1 cellular context compared by ENCODE assay signal in the genomic region with DNA sequence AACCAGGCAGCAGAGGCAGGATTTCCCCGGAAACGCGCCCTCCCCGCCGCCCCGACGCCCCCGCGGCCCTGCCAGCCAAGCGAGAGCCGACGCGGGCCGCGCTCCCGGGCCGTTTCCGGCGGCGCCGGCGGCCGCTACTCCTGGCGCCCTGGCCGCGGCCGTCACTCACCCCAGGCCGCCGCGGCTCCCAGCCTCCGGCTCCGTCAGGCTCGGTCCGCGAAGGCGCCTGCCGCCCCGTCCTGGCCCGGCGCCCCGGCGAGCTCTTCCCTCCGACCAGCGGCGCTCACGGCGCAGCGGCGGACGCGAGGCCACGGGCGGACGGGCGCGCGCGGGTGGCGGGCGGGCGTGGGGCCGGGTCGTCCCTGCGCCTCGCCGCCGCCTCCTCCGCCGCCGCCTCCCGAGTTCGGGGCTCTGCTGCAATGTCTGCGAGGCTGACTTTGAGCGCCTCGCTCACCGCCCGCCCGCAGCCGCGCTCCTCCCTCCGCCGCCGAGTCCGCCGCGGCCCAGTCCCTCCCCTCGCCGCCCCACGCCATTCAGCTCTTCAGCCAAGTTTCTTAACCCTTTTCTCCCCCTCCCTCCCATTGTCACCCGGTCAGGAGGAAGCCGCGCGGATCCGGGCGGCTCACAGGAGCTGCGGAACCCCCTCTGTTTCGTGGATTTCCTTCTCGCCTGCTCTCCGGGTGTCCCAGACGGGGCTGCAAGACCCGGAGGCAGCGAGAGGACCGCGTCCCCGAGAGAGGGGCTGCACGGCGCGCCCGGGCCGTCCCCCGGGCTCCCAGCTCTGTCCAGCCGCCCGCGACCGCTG.
TF ChIP-seq lines count a peak whose summit lies in the region.

A gene with protein sequence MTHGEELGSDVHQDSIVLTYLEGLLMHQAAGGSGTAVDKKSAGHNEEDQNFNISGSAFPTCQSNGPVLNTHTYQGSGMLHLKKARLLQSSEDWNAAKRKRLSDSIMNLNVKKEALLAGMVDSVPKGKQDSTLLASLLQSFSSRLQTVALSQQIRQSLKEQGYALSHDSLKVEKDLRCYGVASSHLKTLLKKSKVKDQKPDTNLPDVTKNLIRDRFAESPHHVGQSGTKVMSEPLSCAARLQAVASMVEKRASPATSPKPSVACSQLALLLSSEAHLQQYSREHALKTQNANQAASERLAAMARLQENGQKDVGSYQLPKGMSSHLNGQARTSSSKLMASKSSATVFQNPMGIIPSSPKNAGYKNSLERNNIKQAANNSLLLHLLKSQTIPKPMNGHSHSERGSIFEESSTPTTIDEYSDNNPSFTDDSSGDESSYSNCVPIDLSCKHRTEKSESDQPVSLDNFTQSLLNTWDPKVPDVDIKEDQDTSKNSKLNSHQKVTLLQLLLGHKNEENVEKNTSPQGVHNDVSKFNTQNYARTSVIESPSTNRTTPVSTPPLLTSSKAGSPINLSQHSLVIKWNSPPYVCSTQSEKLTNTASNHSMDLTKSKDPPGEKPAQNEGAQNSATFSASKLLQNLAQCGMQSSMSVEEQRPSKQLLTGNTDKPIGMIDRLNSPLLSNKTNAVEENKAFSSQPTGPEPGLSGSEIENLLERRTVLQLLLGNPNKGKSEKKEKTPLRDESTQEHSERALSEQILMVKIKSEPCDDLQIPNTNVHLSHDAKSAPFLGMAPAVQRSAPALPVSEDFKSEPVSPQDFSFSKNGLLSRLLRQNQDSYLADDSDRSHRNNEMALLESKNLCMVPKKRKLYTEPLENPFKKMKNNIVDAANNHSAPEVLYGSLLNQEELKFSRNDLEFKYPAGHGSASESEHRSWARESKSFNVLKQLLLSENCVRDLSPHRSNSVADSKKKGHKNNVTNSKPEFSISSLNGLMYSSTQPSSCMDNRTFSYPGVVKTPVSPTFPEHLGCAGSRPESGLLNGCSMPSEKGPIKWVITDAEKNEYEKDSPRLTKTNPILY (N-terminal part only) (minus strand): TSS at position 425 of the 805 bp plus-strand sequence. CDS start 96,808 bp downstream, outside the sequence.

TF ChIP-seq in HepG2, 621 proteins besides CTCF, POLR2A, EP300 and RAD21 (continued from another document and continues in another):
- TF ChIP-seq HOXA7 (CRISPR knock-in tag; IDR thresholded peaks at IDR 0.05), result no peak
- 0 out of 2 replicates have a peak, but pooled peaks have one; percentile 19 for TF ChIP-seq TARDBP (CRISPR knock-in tag; IDR thresholded peaks at IDR 0.05)
- TF ChIP-seq ZNF337 (CRISPR knock-in tag; IDR thresholded peaks at IDR 0.05; ENCODE audit: borderline replicate concordance, low read depth), result no peak
- peak; percentile 47; the same call in 1 of the 2 replicates for TF ChIP-seq PRDM10 (CRISPR knock-in tag; IDR thresholded peaks at IDR 0.05; ENCODE audit: low read depth)
- TF ChIP-seq HCFC1 (IDR thresholded peaks at IDR 0.05; ENCODE audit: low read depth, low read length), result no peak
- TF ChIP-seq GLMP (CRISPR knock-in tag; IDR thresholded peaks at IDR 0.05; ENCODE audit: borderline replicate concordance), result no peak
- no peak for TF ChIP-seq NONO (IDR thresholded peaks at IDR 0.05)
- peak; percentile 60; the same call in 1 of the 2 replicates for TF ChIP-seq NONO (CRISPR knock-in tag; conservative IDR thresholded peaks at IDR 0.05)
- TF ChIP-seq KAT7 (CRISPR knock-in tag; IDR thresholded peaks at IDR 0.05; ENCODE audit: borderline replicate concordance), result peak; percentile 72; the same call in 1 of the 2 replicates
- peak; percentile 37; the same call in 1 of the 2 replicates for TF ChIP-seq ZNF768 (CRISPR knock-in tag; IDR thresholded peaks at IDR 0.05)
- TF ChIP-seq ZFP82 (CRISPR knock-in tag; IDR thresholded peaks at IDR 0.05; ENCODE audit: borderline replicate concordance), result no peak
- TF ChIP-seq, protein P1, sequence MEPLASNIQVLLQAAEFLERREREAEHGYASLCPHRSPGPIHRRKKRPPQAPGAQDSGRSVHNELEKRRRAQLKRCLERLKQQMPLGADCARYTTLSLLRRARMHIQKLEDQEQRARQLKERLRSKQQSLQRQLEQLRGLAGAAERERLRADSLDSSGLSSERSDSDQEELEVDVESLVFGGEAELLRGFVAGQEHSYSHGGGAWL (CRISPR knock-in tag; IDR thresholded peaks at IDR 0.05), result no peak; the same call in 1 of the 2 replicates
- peak; percentile 16 for TF ChIP-seq XRCC5 (optimal IDR thresholded peaks at IDR 0.05; ENCODE audit: low read length)
- no peak for TF ChIP-seq CCAR2 (optimal IDR thresholded peaks at IDR 0.05; ENCODE audit: low read depth, low read length)
- no peak for TF ChIP-seq MEIS2 (CRISPR knock-in tag; IDR thresholded peaks at IDR 0.05)
- peak; percentile 28; the same call in 1 of the 2 replicates for TF ChIP-seq KDM5B (CRISPR knock-in tag; IDR thresholded peaks at IDR 0.05; ENCODE audit: borderline replicate concordance)
- TF ChIP-seq RBM22 (optimal IDR thresholded peaks at IDR 0.05; ENCODE audit: low read length), result no peak
- no peak for TF ChIP-seq BATF2 (CRISPR knock-in tag; IDR thresholded peaks at IDR 0.05)
- no peak for TF ChIP-seq ZNF562 (CRISPR knock-in tag; IDR thresholded peaks at IDR 0.05; ENCODE audit: borderline replicate concordance)
- no peak for TF ChIP-seq JUND (CRISPR knock-in tag; IDR thresholded peaks at IDR 0.05)
- TF ChIP-seq ZNF331 (CRISPR knock-in tag; IDR thresholded peaks at IDR 0.05), result peak; percentile 70
- TF ChIP-seq HNF1A (IDR thresholded peaks at IDR 0.05; ENCODE audit: low read depth), result no peak
- peak; percentile 12; the same call in 1 of the 2 replicates for TF ChIP-seq HNF1A (CRISPR knock-in tag; IDR thresholded peaks at IDR 0.05; ENCODE audit: borderline replicate concordance)
- no peak for TF ChIP-seq ZNF776 (CRISPR knock-in tag; IDR thresholded peaks at IDR 0.05)
- TF ChIP-seq, protein P2, sequence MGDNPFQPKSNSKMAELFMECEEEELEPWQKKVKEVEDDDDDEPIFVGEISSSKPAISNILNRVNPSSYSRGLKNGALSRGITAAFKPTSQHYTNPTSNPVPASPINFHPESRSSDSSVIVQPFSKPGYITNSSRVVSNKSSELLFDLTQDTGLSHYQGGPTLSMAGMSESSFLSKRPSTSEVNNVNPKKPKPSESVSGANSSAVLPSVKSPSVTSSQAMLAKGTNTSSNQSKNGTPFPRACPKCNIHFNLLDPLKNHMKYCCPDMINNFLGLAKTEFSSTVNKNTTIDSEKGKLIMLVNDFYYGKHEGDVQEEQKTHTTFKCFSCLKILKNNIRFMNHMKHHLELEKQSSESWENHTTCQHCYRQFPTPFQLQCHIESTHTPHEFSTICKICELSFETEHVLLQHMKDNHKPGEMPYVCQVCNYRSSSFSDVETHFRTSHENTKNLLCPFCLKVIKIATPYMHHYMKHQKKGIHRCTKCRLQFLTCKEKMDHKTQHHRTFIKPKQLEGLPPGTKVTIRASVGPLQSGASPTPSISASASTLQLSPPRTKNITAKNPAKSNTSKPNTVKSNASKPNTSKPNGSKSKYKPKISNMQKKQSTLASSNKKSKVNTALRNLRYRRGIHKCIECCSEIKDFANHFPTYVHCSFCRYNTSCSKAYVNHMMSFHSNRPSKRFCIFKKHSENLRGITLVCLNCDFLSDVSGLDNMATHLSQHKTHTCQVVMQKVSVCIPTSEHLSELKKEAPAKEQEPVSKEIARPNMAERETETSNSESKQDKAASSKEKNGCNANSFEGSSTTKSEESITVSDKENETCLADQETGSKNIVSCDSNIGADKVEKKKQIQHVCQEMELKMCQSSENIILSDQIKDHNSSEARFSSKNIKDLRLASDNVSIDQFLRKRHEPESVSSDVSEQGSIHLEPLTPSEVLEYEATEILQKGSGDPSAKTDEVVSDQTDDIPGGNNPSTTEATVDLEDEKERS (CRISPR knock-in tag; IDR thresholded peaks at IDR 0.05), result no peak
- no peak for TF ChIP-seq ZNF264 (CRISPR knock-in tag; IDR thresholded peaks at IDR 0.05)
- no peak for TF ChIP-seq DR1 (CRISPR knock-in tag; IDR thresholded peaks at IDR 0.05)
- TF ChIP-seq ASH2L (IDR thresholded peaks at IDR 0.05; ENCODE audit: insufficient read length, low read depth, low read length), result no peak
- TF ChIP-seq, protein P3, sequence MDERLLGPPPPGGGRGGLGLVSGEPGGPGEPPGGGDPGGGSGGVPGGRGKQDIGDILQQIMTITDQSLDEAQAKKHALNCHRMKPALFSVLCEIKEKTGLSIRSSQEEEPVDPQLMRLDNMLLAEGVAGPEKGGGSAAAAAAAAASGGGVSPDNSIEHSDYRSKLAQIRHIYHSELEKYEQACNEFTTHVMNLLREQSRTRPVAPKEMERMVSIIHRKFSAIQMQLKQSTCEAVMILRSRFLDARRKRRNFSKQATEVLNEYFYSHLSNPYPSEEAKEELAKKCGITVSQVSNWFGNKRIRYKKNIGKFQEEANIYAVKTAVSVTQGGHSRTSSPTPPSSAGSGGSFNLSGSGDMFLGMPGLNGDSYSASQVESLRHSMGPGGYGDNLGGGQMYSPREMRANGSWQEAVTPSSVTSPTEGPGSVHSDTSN (CRISPR knock-in tag; IDR thresholded peaks at IDR 0.05), result no peak
- peak; percentile 57; the same call in 1 of the 2 replicates for TF ChIP-seq HOXA3 (CRISPR knock-in tag; IDR thresholded peaks at IDR 0.05)
- no peak for TF ChIP-seq ZNF605 (CRISPR knock-in tag; IDR thresholded peaks at IDR 0.05)
- no peak for TF ChIP-seq ZNF414 (CRISPR knock-in tag; IDR thresholded peaks at IDR 0.05)
- peak; percentile 60; the same call in 1 of the 2 replicates for TF ChIP-seq MYC (CRISPR knock-in tag; IDR thresholded peaks at IDR 0.05; ENCODE audit: borderline replicate concordance)
- no peak for TF ChIP-seq SMC3 (IDR thresholded peaks at IDR 0.05; ENCODE audit: low read length)
